Comparison of ENCODE assay signal across 23 cellular contexts in genomic region chr18:76685402-76685801, GRCh38.
"Had no signal": no experiment of that assay in that cellular context is flagged by ENCODE, and none has a peak within 500 bp of the region (broad histone marks: within the 10 kb centered on the region; RNA-seq: fewer than 3 reads in every experiment).

No MANE protein-coding gene starts in this region.

- H3K36me3 ChIP-seq: colonic mucosa, esophagus muscularis mucosa, gastroesophageal sphincter, heart left ventricle, left lung, lower lobe of right lung had no signal

- FAIRE-seq: endothelial cell of umbilical vein, frontal cortex, kidney had no signal

- H3K4me3 ChIP-seq: colonic mucosa, esophagus muscularis mucosa, gastroesophageal sphincter, heart left ventricle, hepatocyte, left lung, lower lobe of right lung, mucosa of descending colon had no signal

- H3K27ac Mint-ChIP-seq: dendritic cell treated with granulocyte-macrophage colony-stimulating factor and Interleukin-4, amounts not matched to agents 40 ng/mL and 50 ng/mL, for 4 days; immature natural killer cell; mesothelial cell of epicardium had no signal

- H3K9me3 ChIP-seq: colonic mucosa, esophagus muscularis mucosa, gastroesophageal sphincter, heart left ventricle, left lung, lower lobe of right lung, mucosa of descending colon had no signal

- DNase-seq: colonic mucosa; cortex of kidney; effector CD4-positive, alpha-beta T cell; effector memory CD4-positive, alpha-beta T cell; heart left ventricle; hypothalamus; immature natural killer cell; islet precursor cell; kidney; kidney glomerular epithelial cell; left lung; left ventricle myocardium superior; lower lobe of right lung; mesenchymal stem cell; mucosa of descending colon had no signal

- H3K9me3 Mint-ChIP-seq: dendritic cell treated with granulocyte-macrophage colony-stimulating factor and Interleukin-4, amounts not matched to agents 40 ng/mL and 50 ng/mL, for 4 days; immature natural killer cell; mesothelial cell of epicardium had no signal

- H3K36me3 Mint-ChIP-seq: immature natural killer cell, mesothelial cell of epicardium had no signal

- H3K27ac ChIP-seq: colonic mucosa, esophagus muscularis mucosa, foreskin keratinocyte, gastroesophageal sphincter, left lung, lower lobe of right lung had no signal

- H3K27me3 ChIP-seq: colonic mucosa, foreskin keratinocyte, hepatocyte had no signal

- H3K4me1 ChIP-seq: colonic mucosa had no signal

- H3K4me3 Mint-ChIP-seq: dendritic cell treated with granulocyte-macrophage colony-stimulating factor and Interleukin-4, amounts not matched to agents 40 ng/mL and 50 ng/mL, for 4 days; immature natural killer cell; mesothelial cell of epicardium had no signal
